ENCODE assay signal across 8 cellular contexts in genomic region chr7:128531955-128532478, GRCh38. TPM values are rescaled to one million over a fixed set of nuclear protein-coding genes. Genes with fewer than 3 reads are reported as not detected.
DNase-seq lines count a peak whose midpoint lies in the region; ATAC-seq and TF ChIP-seq lines count a peak whose summit lies in the region.
"Not testable (repeated sequence)": the region's sequence is repeated elsewhere in the genome, so short reads cannot be mapped to it uniquely, and the experiment has no call there.

No MANE protein-coding gene starts in this region.

- intact Hi-C loops in stomach (cut with DNase I; ENCODE audit: low total_unique reads), result not testable (repeated sequence)

- peaks cover 31% of the 10 kb centered on the region for H4K20me1 ChIP-seq in hepatocyte (ENCODE audit: insufficient read depth, poor library complexity, severe bottlenecking)

- not testable (repeated sequence) for H3K36me3 ChIP-seq in hepatocyte (replicated peaks; ENCODE audit: insufficient read depth, low read depth)
- H3K36me3 ChIP-seq in stomach, result peaks cover 0 to 27% (median 12%) of the 10 kb centered on the region in 4 donors

- TF ChIP-seq POLR2A in stomach (IDR thresholded peaks at IDR 0.05), result not testable (repeated sequence)

- ATAC-seq in omental fat pad (ENCODE audit: low FRiP score), result peak; percentile 41

- not testable (repeated sequence) for TF ChIP-seq CTCF in HFF-Myc (IDR thresholded peaks at IDR 0.05; ENCODE audit: low read depth, low read length, missing control alignments); cardiac fibroblast (IDR thresholded peaks at IDR 0.05; ENCODE audit: low read depth, low read length); hepatocyte (IDR thresholded peaks at IDR 0.05; ENCODE audit: poor library complexity); omental fat pad (IDR thresholded peaks at IDR 0.05); stomach (IDR thresholded peaks at IDR 0.05)

- H3K4me2 ChIP-seq in hepatocyte, result peak overlapping the region; percentile 90

- H3K27me3 ChIP-seq in hepatocyte, stomach: not testable (repeated sequence)

- not testable (repeated sequence) for H3K4me1 ChIP-seq in hepatocyte (ENCODE audit: insufficient read depth)
- H3K4me1 ChIP-seq in stomach, result peaks cover 7 to 46% (median 27%) of the 10 kb centered on the region in 4 donors

- DNase-seq in D341Med (ENCODE audit: low spot score), result peak; percentile 37
- DNase-seq in HFF-Myc (ENCODE audit: extremely low read depth, low read depth), result not testable (repeated sequence)
- peak; percentile 11 to 32 for DNase-seq in NCI-H526 (lab: John Stamatoyannopoulos, UW)
- peak; percentile 34 for DNase-seq in activated CD4-positive, alpha-beta T cell treated with anti-CD3 and anti-CD28 coated beads, Interleukin-2, amount 50 U/mL, for 1 hour
- peak; percentile 26 to 44 for DNase-seq in cardiac fibroblast (ENCODE audit: low read depth in 2 of 2)
- DNase-seq in hepatocyte (ENCODE audit: low spot score), result peak; percentile 22
- DNase-seq in omental fat pad (ENCODE audit: low spot score), result peak; percentile 30
- peak; percentile 37 for DNase-seq in stomach

- H3K79me2 ChIP-seq in hepatocyte, result peaks cover 51% of the 10 kb centered on the region

- 2% methylated on average over 17 of the region's 35 CpGs for WGBS in hepatocyte (ENCODE audit: low lambda C conversion rate, missing lambda C conversion rate)
- 0 to 1% (median 0%) methylated on average over 15 to 30 of the region's 35 CpGs for WGBS in stomach, 5 donors

- H3K9me2 ChIP-seq in hepatocyte (replicated peaks; ENCODE audit: insufficient read depth), result not testable (repeated sequence)

- H3K27ac ChIP-seq in hepatocyte (peak overlapping the region; percentile 98), stomach (peak overlapping the region; percentile 97 to 100 (median 98))

- peak overlapping the region; percentile 23 for H2AFZ ChIP-seq in hepatocyte

- TF ChIP-seq EP300 in stomach (IDR thresholded peaks at IDR 0.05), result not testable (repeated sequence)

- H3K4me3 ChIP-seq in HFF-Myc (replicated peaks; ENCODE audit: low read depth, low read length) (peak overlapping the region; percentile 57), cardiac fibroblast (replicated peaks in 1 of 2; ENCODE audit: low read depth in 2 of 2, low read length in 2 of 2) (peak overlapping the region; percentile 67 to 71), hepatocyte (peak overlapping the region; percentile 56), stomach (peak overlapping the region; percentile 67 to 92 (median 78))

- not testable (repeated sequence) for H3K9me3 ChIP-seq in hepatocyte (ENCODE audit: low read depth); stomach

RNA-seq across cellular contexts. Expression of gene METTL2B, which starts 55.5 kb away (rescaled TPM):
- 22.9 and 29.0 TPM in 2 replicates for total RNA-seq in hepatocyte
- polyA plus RNA-seq in hepatocyte, result 9.1 and 11.4 TPM in 2 replicates
- total RNA-seq in omental fat pad, result 10 to 100 TPM; 19.9 to 32.2 (median 25.9) TPM
- total RNA-seq in stomach, result 10 to 100 TPM; 10.3 to 21.5 (median 12.5) TPM
- polyA plus RNA-seq in stomach, result 10 to 100 TPM in 2 of 3 donors, 1 to 10 TPM in 1; 7.8 to 12.8 (median 11.7) TPM
